ENCODE assay signal across 11 cellular contexts in the genomic region with DNA sequence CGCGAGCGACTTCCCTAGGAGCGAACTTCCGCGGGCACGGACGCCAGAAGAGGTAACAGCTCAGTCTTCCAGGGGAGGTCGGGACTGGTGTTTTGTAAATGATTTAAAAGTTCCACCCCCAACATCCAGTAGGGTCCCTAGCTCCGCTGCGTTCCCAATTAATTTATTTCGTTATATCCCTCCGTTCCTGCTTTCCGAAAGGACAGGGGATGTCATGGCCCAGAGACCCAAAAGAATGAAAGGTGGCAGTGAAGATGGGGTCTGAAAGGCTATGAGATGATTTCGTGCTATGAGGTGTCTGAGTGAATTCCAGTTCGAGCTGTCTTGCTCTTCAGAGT. TPM values are rescaled to one million over a fixed set of nuclear protein-coding genes. Genes with fewer than 3 reads are reported as not detected.
A peak's percentile ranks its signal among the peaks of the same experiment; 100 is the strongest.
DNase-seq lines count a peak whose midpoint lies in the region; ATAC-seq and TF ChIP-seq lines count a peak whose summit lies in the region.
"Had no signal": no experiment of that assay in that cellular context is flagged by ENCODE, and none has a peak within 500 bp of the region (broad histone marks: within the 10 kb centered on the region; RNA-seq: fewer than 3 reads in every experiment).

No MANE protein-coding gene starts in this region.

- H3K27ac ChIP-seq in CD4-positive, alpha-beta memory T cell (ENCODE audit: low read depth, low read length), result no peak overlapping the region
- H3K27ac ChIP-seq in Peyer's patch (no peak overlapping the region), substantia nigra (ENCODE audit: low read depth, low read length, poor library complexity, severe bottlenecking) (no peak overlapping the region)

- CTCF ChIA-PET in CD4-positive, alpha-beta memory T cell (lab: Charles Lee; ENCODE audit: partially characterized antibody), result no interaction called here

- no peak for TF ChIP-seq CTCF in epithelial cell of proximal tubule (conservative IDR thresholded peaks at IDR 0.05; ENCODE audit: low read depth, low read length)
- no peak for TF ChIP-seq CTCF in osteocyte (IDR thresholded peaks at IDR 0.05)
- TF ChIP-seq CTCF in Peyer's patch (IDR thresholded peaks at IDR 0.05), result no peak

- no peaks in the 10 kb centered on the region for H3K36me3 ChIP-seq in CD4-positive, alpha-beta memory T cell (ENCODE audit: insufficient read depth, low read length)
- H3K36me3 ChIP-seq in NT2/D1 (ENCODE audit: insufficient read depth, insufficient read length, low read length), result no peaks in the 10 kb centered on the region
- no peaks in the 10 kb centered on the region for H3K36me3 ChIP-seq in Peyer's patch

- no peak overlapping the region for H3K27ac Mint-ChIP-seq in CD4-positive, alpha-beta memory T cell
- H3K27ac Mint-ChIP-seq in osteocyte (ENCODE audit: unreplicated experiment), result no peak overlapping the region

- peaks cover 4 to 13% (median 10%) of the 10 kb centered on the region in 4 donors for H3K4me1 Mint-ChIP-seq in CD4-positive, alpha-beta memory T cell
- H3K4me1 Mint-ChIP-seq in osteocyte (ENCODE audit: unreplicated experiment), result peaks cover 5% of the 10 kb centered on the region

- H3K36me3 Mint-ChIP-seq in CD4-positive, alpha-beta memory T cell, result no peaks in the 10 kb centered on the region
- H3K36me3 Mint-ChIP-seq in osteocyte (ENCODE audit: unreplicated experiment), result no peaks in the 10 kb centered on the region

- no peaks in the 10 kb centered on the region for H3K4me1 ChIP-seq in CD4-positive, alpha-beta memory T cell (ENCODE audit: insufficient read depth, low read length)
- H3K4me1 ChIP-seq in NT2/D1 (ENCODE audit: insufficient read depth, insufficient read length) (peaks cover 3% of the 10 kb centered on the region), Peyer's patch (peaks cover 0 to 9% (median 0%) of the 10 kb centered on the region in 4 donors)

- DNase-seq in CD4-positive, alpha-beta memory T cell, result no peak
- no peak for DNase-seq in NT2/D1 (ENCODE audit: low read depth, low spot score)
- no peak for DNase-seq in epithelial cell of proximal tubule (ENCODE audit: low read depth)
- DNase-seq in osteocyte (ENCODE audit: extremely low spot score, unreplicated experiment), result no peak
- DNase-seq in NCI-H2227 (lab: John Stamatoyannopoulos, UW; ENCODE audit: unreplicated experiment), result no peak
- no peak for DNase-seq in Peyer's patch
- DNase-seq in substantia nigra (lab: John Stamatoyannopoulos, UW), result no peak
- DNase-seq: cerebellar nuclear complex, GDM1, KBM-7 had no signal

- H3K9me3 ChIP-seq in CD4-positive, alpha-beta memory T cell (ENCODE audit: control insufficient read depth in 1 of 2, low read length in 2 of 2), result no peaks in the 10 kb centered on the region
- H3K9me3 ChIP-seq in NT2/D1 (ENCODE audit: insufficient read depth, low read length) (no peaks in the 10 kb centered on the region), Peyer's patch (no peaks in the 10 kb centered on the region)

- TF ChIP-seq POLR2A in Peyer's patch (IDR thresholded peaks at IDR 0.05), result no peak

- intact Hi-C loops in CD4-positive, alpha-beta memory T cell (cut with micrococcal nuclease), result no loop called here

- H3K9ac ChIP-seq in NT2/D1 (ENCODE audit: insufficient read length, low read depth), result peak overlapping the region; percentile 72

- H3K4me3 ChIP-seq in CD4-positive, alpha-beta memory T cell (ENCODE audit: low read length in 2 of 2), result no peak overlapping the region
- H3K4me3 ChIP-seq in NT2/D1 (ENCODE audit: insufficient read length, low read depth) (peak overlapping the region; percentile 63), epithelial cell of proximal tubule (ENCODE audit: low read depth, low read length) (peak overlapping the region; percentile 52), Peyer's patch (peak overlapping the region in 2 of 4 donors; percentile 18 to 28)

- peaks cover 36 to 37% of the 10 kb centered on the region in 2 donors for H3K27me3 Mint-ChIP-seq in CD4-positive, alpha-beta memory T cell
- peaks cover 72% of the 10 kb centered on the region for H3K27me3 Mint-ChIP-seq in osteocyte (ENCODE audit: unreplicated experiment)

- ATAC-seq in HG03039 (IDR thresholded peaks at IDR 0.05; ENCODE audit: unreplicated experiment), result no peak

- peaks cover 0 to 2% (median 0%) of the 10 kb centered on the region in 8 donors for H3K9me3 Mint-ChIP-seq in CD4-positive, alpha-beta memory T cell
- no peaks in the 10 kb centered on the region for H3K9me3 Mint-ChIP-seq in osteocyte (ENCODE audit: unreplicated experiment)

- POLR2A ChIA-PET in CD4-positive, alpha-beta memory T cell (lab: Charles Lee; ENCODE audit: partially characterized antibody), result no interaction called here

- peaks cover 22% of the 10 kb centered on the region for H3K27me3 ChIP-seq in CD4-positive, alpha-beta memory T cell (ENCODE audit: insufficient read depth, low read length)
- peaks cover 61% of the 10 kb centered on the region for H3K27me3 ChIP-seq in NT2/D1 (ENCODE audit: insufficient read depth, insufficient read length)
- peaks cover 0 to 5% of the 10 kb centered on the region in 2 donors for H3K27me3 ChIP-seq in Peyer's patch

- peak overlapping the region in 6 of 8 donors; percentile 5 to 75 (median 46) for H3K4me3 Mint-ChIP-seq in CD4-positive, alpha-beta memory T cell
- H3K4me3 Mint-ChIP-seq in osteocyte (ENCODE audit: unreplicated experiment), result peak overlapping the region; percentile 76

RNA-seq across cellular contexts. Expression of gene SMIM43, which starts 0.4 kb away (rescaled TPM):
- total RNA-seq in CD4-positive, alpha-beta memory T cell, result not detected
- not detected for polyA plus RNA-seq in CD4-positive, alpha-beta memory T cell
- 0.07 TPM in 1 of 2 replicates, not detected in the other for total RNA-seq in epithelial cell of proximal tubule
- total RNA-seq in osteocyte, result not detected in 2 replicates
- total RNA-seq in Peyer's patch, result not detected

RNA-seq across cellular contexts. Expression of gene EXOSC9, which starts 35.8 kb away (rescaled TPM):
- total RNA-seq in CD4-positive, alpha-beta memory T cell, result 10 to 100 TPM; 43.0 to 45.4 TPM
- polyA plus RNA-seq in CD4-positive, alpha-beta memory T cell, result 10 to 100 TPM; 40.6 to 45.1 TPM
- total RNA-seq in epithelial cell of proximal tubule, result 55.5 and 71.1 TPM in 2 replicates
- 23.3 and 24.0 TPM in 2 replicates for total RNA-seq in osteocyte
- total RNA-seq in Peyer's patch, result 10 to 100 TPM in 3 of 4 donors, 1 to 10 TPM in 1; 9.5 to 69.3 (median 17.9) TPM

RNA-seq across cellular contexts. Expression of gene CCNA2, which starts 58.3 kb away (rescaled TPM):
- 1 to 10 TPM; 1.2 to 1.4 TPM for total RNA-seq in CD4-positive, alpha-beta memory T cell
- polyA plus RNA-seq in CD4-positive, alpha-beta memory T cell, result under 1 TPM in 1 of 2 donors, not detected in 1; 0.34 TPM
- total RNA-seq in epithelial cell of proximal tubule (106 and 139 TPM in 2 replicates), osteocyte (9.6 and 10.6 TPM in 2 replicates), Peyer's patch (10 to 100 TPM in 1 of 4 donors, 1 to 10 TPM in 3; 3.4 to 22.3 (median 7.2) TPM)

Comparison
In these comparisons a context has a peak if more than half of its experiments do, and no peak if none do; other contexts are left out.
1. H3K4me3 ChIP-seq: peak in NT2/D1 (single experiment) and epithelial cell of proximal tubule (single experiment); none in CD4-positive, alpha-beta memory T cell (0 of 2).